8 cellular contexts compared by ENCODE assay signal in genomic region chr1:40630488-40631223, GRCh38. TPM values are rescaled to one million over a fixed set of nuclear protein-coding genes. Genes with fewer than 3 reads are reported as not detected.
A peak's percentile ranks its signal among the peaks of the same experiment; 100 is the strongest.
DNase-seq lines count a peak whose midpoint lies in the region; ATAC-seq, FAIRE-seq and TF ChIP-seq lines count a peak whose summit lies in the region.

No MANE protein-coding gene starts in this region.

- intact Hi-C loops in endothelial cell of umbilical vein (cut with micrococcal nuclease) (loop anchor here (1.0 kb wide), 2 partner anchors 39 to 322 kb away; no protein-coding TSS in a partner anchor), prostate gland (cut with DNase I) (no loop called here)

- H3K4me1 ChIP-seq in A549 (no peaks in the 10 kb centered on the region), Peyer's patch (peaks cover 0 to 38% (median 0%) of the 10 kb centered on the region in 4 donors), endothelial cell of umbilical vein (ENCODE audit: control insufficient read depth, extremely low read depth, insufficient read depth, low read length) (no peaks in the 10 kb centered on the region), prostate gland (replicated peaks) (no peaks in the 10 kb centered on the region)

- TF ChIP-seq CTCF in A549 (IDR thresholded peaks at IDR 0.05): peak; percentile 24; the same call in 2 of the 3 replicates
- TF ChIP-seq CTCF in GM06990 (IDR thresholded peaks at IDR 0.05; ENCODE audit: insufficient read depth, low read length, poor library complexity, severe bottlenecking): peak; percentile 65
- peak in 5 of 6 experiments; percentile 4 to 25 (median 22) for TF ChIP-seq CTCF in Peyer's patch (IDR thresholded peaks at IDR 0.05)
- peak; percentile 62 to 73 for TF ChIP-seq CTCF in endothelial cell of umbilical vein (IDR thresholded peaks at IDR 0.05; ENCODE audit: extremely low read depth in 1 of 2, insufficient read depth in 1 of 2, low read depth in 1 of 2, low read length in 2 of 2)
- peak; percentile 43 for TF ChIP-seq CTCF in osteocyte (IDR thresholded peaks at IDR 0.05)
- TF ChIP-seq CTCF in prostate gland (IDR thresholded peaks at IDR 0.05): peak in 1 of 4 experiments; percentile 27

- no peaks in the 10 kb centered on the region for H3K36me3 ChIP-seq in GM06990 (ENCODE audit: control insufficient read depth, insufficient read depth, low read length)
- no peaks in the 10 kb centered on the region for H3K36me3 ChIP-seq in Peyer's patch
- H3K36me3 ChIP-seq in endothelial cell of umbilical vein (ENCODE audit: control insufficient read depth in 2 of 2, extremely low read depth in 1 of 2, insufficient read depth in 2 of 2, low read length in 2 of 2): no peaks in the 10 kb centered on the region
- H3K36me3 ChIP-seq in prostate gland: no peaks in the 10 kb centered on the region

- WGBS in A549 (ENCODE audit: missing lambda C conversion rate): 60% methylated on average over 6 of the region's 7 CpGs
- 79% methylated on average over 7 of the region's 7 CpGs for WGBS in prostate gland

- no peaks in the 10 kb centered on the region for H3K9me3 Mint-ChIP-seq in osteocyte (ENCODE audit: unreplicated experiment)

- no peak overlapping the region for H3K4me3 Mint-ChIP-seq in osteocyte (ENCODE audit: unreplicated experiment)

- no peaks in the 10 kb centered on the region for H3K9me1 ChIP-seq in endothelial cell of umbilical vein (replicated peaks; ENCODE audit: control insufficient read depth, extremely low read depth, insufficient read depth, low read length)

- no peaks in the 10 kb centered on the region for H3K79me2 ChIP-seq in endothelial cell of umbilical vein (ENCODE audit: control insufficient read depth, insufficient read depth, low read length)

- H3K4me3 ChIP-seq in A549: no peak overlapping the region
- H3K4me3 ChIP-seq in GM06990 (replicated peaks; ENCODE audit: low read depth, low read length): no peak overlapping the region
- H3K4me3 ChIP-seq in Peyer's patch: no peak overlapping the region
- no peak overlapping the region for H3K4me3 ChIP-seq in endothelial cell of umbilical vein (replicated peaks in 1 of 3; ENCODE audit: insufficient read depth in 1 of 3, low read depth in 1 of 3, low read length in 3 of 3)
- no peak overlapping the region for H3K4me3 ChIP-seq in prostate gland

- no peaks in the 10 kb centered on the region for H3K4me1 Mint-ChIP-seq in osteocyte (ENCODE audit: unreplicated experiment)

- no peaks in the 10 kb centered on the region for H4K20me1 ChIP-seq in endothelial cell of umbilical vein (replicated peaks; ENCODE audit: control insufficient read depth, extremely low read depth, insufficient read depth, low read length)

- no peaks in the 10 kb centered on the region for H3K9me3 ChIP-seq in A549
- no peaks in the 10 kb centered on the region for H3K9me3 ChIP-seq in Peyer's patch
- H3K9me3 ChIP-seq in endothelial cell of umbilical vein (replicated peaks; ENCODE audit: control insufficient read depth, insufficient read depth, low read length): no peaks in the 10 kb centered on the region
- H3K9me3 ChIP-seq in prostate gland: no peaks in the 10 kb centered on the region

- peaks cover 2% of the 10 kb centered on the region for H3K27me3 Mint-ChIP-seq in osteocyte (ENCODE audit: unreplicated experiment)

- TF ChIP-seq EP300 in A549 (IDR thresholded peaks at IDR 0.05): no peak

- CTCF ChIA-PET in A549 (lab: Yijun Ruan, JAX) (interaction anchor here (0.6 to 1.6 kb wide), 6 partner anchors 12 to 44 kb away, joined by 3 to 7 read pairs (median 3); no protein-coding TSS in a partner anchor), endothelial cell of umbilical vein (lab: Charles Lee) (interaction anchor here (0.6 to 3.5 kb wide), 22 partner anchors 10 to 321 kb away, joined by 3 to 46 read pairs (median 5); partner anchors contain the start of genes NFYC, RIMS3 and ZNF684)

- BruUV-seq in endothelial cell of umbilical vein (replicated peaks; lab: Mats Ljungman, UMichigan): no TSS peak

- no peak overlapping the region for H3K4me2 ChIP-seq in A549
- no peak overlapping the region for H3K4me2 ChIP-seq in endothelial cell of umbilical vein (ENCODE audit: insufficient read depth, low read length)

- FAIRE-seq in A549 (lab: Jason Lieb, UNC): no peak
- FAIRE-seq in endothelial cell of umbilical vein (lab: Jason Lieb, UNC): peak; percentile 85

- peaks cover 8% of the 10 kb centered on the region for H3K36me3 Mint-ChIP-seq in osteocyte (ENCODE audit: unreplicated experiment)

- TF ChIP-seq POLR2A in A549 (IDR thresholded peaks at IDR 0.05; ENCODE audit: low read length) (no peak), Peyer's patch (IDR thresholded peaks at IDR 0.05) (no peak), endothelial cell of umbilical vein (IDR thresholded peaks at IDR 0.05; ENCODE audit: low read depth, low read length) (no peak), prostate gland (IDR thresholded peaks at IDR 0.05) (no peak)

- H2AFZ ChIP-seq in endothelial cell of umbilical vein (ENCODE audit: low read depth, low read length): no peak overlapping the region

- H3K27me3 ChIP-seq in GM06990 (replicated peaks; ENCODE audit: control insufficient read depth, insufficient read depth, low read length): no peaks in the 10 kb centered on the region
- H3K27me3 ChIP-seq in Peyer's patch: no peaks in the 10 kb centered on the region
- peaks cover 0 to 4% of the 10 kb centered on the region in 2 experiments for H3K27me3 ChIP-seq in endothelial cell of umbilical vein (ENCODE audit: control insufficient read depth in 2 of 2, insufficient read depth in 2 of 2, low read length in 2 of 2)
- H3K27me3 ChIP-seq in prostate gland (replicated peaks; ENCODE audit: insufficient read depth): no peaks in the 10 kb centered on the region

- ATAC-seq in A549: peak in 1 of 2 experiments; percentile 83; a peak in 3 of 6 replicates

- TF ChIP-seq RAD21 in A549 (conservative IDR thresholded peaks at IDR 0.05 in 1 of 2, IDR thresholded peaks at IDR 0.05 in 1 of 2): peak in 1 of 2 experiments; percentile 8; a peak in 1 of 5 replicates

- dilution Hi-C loops in endothelial cell of umbilical vein (cut with MboI; ENCODE audit: extremely low pct_ligation_motif_present, low sequenced_read_pairs): no loop called here

- no peak overlapping the region for H3K9ac ChIP-seq in endothelial cell of umbilical vein (replicated peaks; ENCODE audit: extremely low read depth, insufficient read depth, low read length)

- peak; percentile 10 to 33 for DNase-seq in A549 (ENCODE audit: low read depth in 1 of 2, low spot score in 1 of 2)
- no peak for DNase-seq in GM06990 (ENCODE audit: extremely low read depth, insufficient read length)
- peak in 2 of 3 donors; percentile 52 to 53 for DNase-seq in Peyer's patch
- peak; percentile 51 for DNase-seq in endothelial cell of umbilical vein (ENCODE audit: low read depth, low spot score)
- DNase-seq in osteocyte (ENCODE audit: extremely low spot score, unreplicated experiment): no peak
- DNase-seq in SIG-M5 treated with dmso at 0.1 percent for 504 hours (lab: John Stamatoyannopoulos, UW; ENCODE audit: unreplicated experiment): no peak
- no peak for DNase-seq in NCI-H2171 treated with DMSO at 0.1 percent for 48 hours (lab: John Stamatoyannopoulos, UW)
- no peak for DNase-seq in prostate gland (ENCODE audit: low spot score)

- no peak overlapping the region for H3K27ac ChIP-seq in A549
- no peak overlapping the region for H3K27ac ChIP-seq in Peyer's patch
- H3K27ac ChIP-seq in endothelial cell of umbilical vein (ENCODE audit: insufficient read depth, low read depth, low read length): no peak overlapping the region
- H3K27ac ChIP-seq in prostate gland: no peak overlapping the region

- POLR2A ChIA-PET in A549 (lab: Yijun Ruan, JAX): no interaction called here
- POLR2A ChIA-PET in endothelial cell of umbilical vein (lab: Charles Lee): no interaction called here

- H3K27ac Mint-ChIP-seq in osteocyte (ENCODE audit: unreplicated experiment): no peak overlapping the region

TF ChIP-seq in A549, 52 proteins besides CTCF, POLR2A, EP300 and RAD21:
- TF ChIP-seq HOXB13 (CRISPR knock-in tag; IDR thresholded peaks at IDR 0.05; ENCODE audit: low read depth): no peak
- TF ChIP-seq MYC (IDR thresholded peaks at IDR 0.05; ENCODE audit: borderline replicate concordance, low read length): no peak
- TF ChIP-seq FOXS1 (CRISPR knock-in tag; IDR thresholded peaks at IDR 0.05): no peak
- TF ChIP-seq CHD4 (IDR thresholded peaks at IDR 0.05; ENCODE audit: borderline replicate concordance): no peak
- no peak for TF ChIP-seq RFX5 (IDR thresholded peaks at IDR 0.05)

TF ChIP-seq in endothelial cell of umbilical vein, 7 proteins besides CTCF, POLR2A, EP300 and RAD21:
- TF ChIP-seq MAX (IDR thresholded peaks at IDR 0.05; ENCODE audit: insufficient read depth, insufficient read length) (no peak), GATA2 (IDR thresholded peaks at IDR 0.05; ENCODE audit: insufficient read depth, insufficient read length, low read depth, low read length) (no peak), FOS (IDR thresholded peaks at IDR 0.05; ENCODE audit: borderline replicate concordance, insufficient read depth, low read length) (no peak), JUN (IDR thresholded peaks at IDR 0.05; ENCODE audit: borderline replicate concordance, insufficient read depth, insufficient read length, low read depth) (no peak), EZH2 (IDR thresholded peaks at IDR 0.05; ENCODE audit: borderline replicate concordance, low read depth, low read length, severe bottlenecking) (no peak), POLR2AphosphoS5 (IDR thresholded peaks at IDR 0.05; ENCODE audit: insufficient read depth, low read depth, low read length) (no peak), MYC (IDR thresholded peaks at IDR 0.05; ENCODE audit: low read depth, low read length) (no peak)

RNA-seq across cellular contexts. Expression of gene RIMS3, which starts 34.8 kb away (rescaled TPM):
- polyA plus RNA-seq in A549 (2011; rRNA removed) (1.9 and 2.4 TPM in 2 replicates), A549 (2017; fragmentation: RNase III; extraction: RNeasy Plus Mini Kit Qiagen cat#74134 plus additional on column Dnase treatment) (1.3 to 1.6 TPM (median 1.5 TPM) in 3 replicates), endothelial cell of umbilical vein (0.08 and 0.14 TPM in 2 replicates)
- polyA plus RNA-seq in A549 (2012; cell fraction: cytosol; rRNA removed): 0.95 and 1.3 TPM in 2 replicates
- 1.4 and 1.8 TPM in 2 replicates for polyA plus RNA-seq in A549 (2012; cell fraction: nucleus; rRNA removed)
- polyA minus RNA-seq in A549 (2011; rRNA and poly(A)+ RNA removed): 3.6 and 4.9 TPM in 2 replicates
- total RNA-seq in Peyer's patch (1 to 10 TPM; 2.5 to 6.6 (median 5.4) TPM), endothelial cell of umbilical vein (0.14 and 0.15 TPM in 2 replicates), osteocyte (16.5 and 17.0 TPM in 2 replicates), prostate gland (10 to 100 TPM in 1 of 2 donors, 1 to 10 TPM in 1; 3.0 to 10.5 TPM)
- 0.08 and 0.13 TPM in 2 replicates for polyA plus RNA-seq in endothelial cell of umbilical vein (2011; cell fraction: cytosol; rRNA removed)
- 0.18 and 0.21 TPM in 2 replicates for polyA plus RNA-seq in endothelial cell of umbilical vein (2011; cell fraction: nucleus; rRNA removed)
- polyA plus RNA-seq in endothelial cell of umbilical vein (2012): 0.09 and 0.29 TPM in 2 replicates
- 0.21 and 0.63 TPM in 2 replicates for polyA minus RNA-seq in endothelial cell of umbilical vein
- 0.31 TPM for polyA minus RNA-seq in endothelial cell of umbilical vein (2011; cell fraction: cytosol; rRNA and poly(A)+ RNA removed)
- 0.05 and 0.29 TPM in 2 replicates for polyA minus RNA-seq in endothelial cell of umbilical vein (2011; cell fraction: nucleus; rRNA and poly(A)+ RNA removed)

Comparison
In these comparisons a context has a peak if more than half of its experiments do, and no peak if none do; other contexts are left out.
1. DNase-seq: peak in A549 (2 of 2), Peyer's patch (2 of 3) and endothelial cell of umbilical vein (single experiment); none in GM06990 (single experiment), osteocyte (single experiment), SIG-M5 treated with dmso at 0.1 percent for 504 hours (single experiment), NCI-H2171 treated with DMSO at 0.1 percent for 48 hours (single experiment) and prostate gland (single experiment).